18 cellular contexts compared by ENCODE assay signal in the genomic region with DNA sequence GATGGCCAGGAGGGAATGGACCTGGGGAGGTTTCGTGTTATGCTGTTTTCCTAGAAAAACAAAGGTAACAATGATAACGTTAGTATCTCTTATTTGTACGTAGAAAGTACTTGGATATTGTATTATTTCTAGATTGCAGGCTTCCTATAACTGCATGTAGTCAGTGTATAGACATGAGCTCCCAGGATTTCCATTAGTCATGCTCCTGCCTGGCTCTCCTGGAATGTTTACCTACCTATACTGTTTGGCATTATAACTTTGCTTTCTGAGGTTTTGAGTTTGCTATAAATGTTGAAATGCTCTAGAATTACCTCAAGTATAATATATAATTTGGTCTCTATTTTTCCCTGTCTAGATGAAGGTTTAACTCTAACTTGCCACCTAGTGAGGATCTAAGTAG.
DNase-seq lines count a peak whose midpoint lies in the region; ATAC-seq and TF ChIP-seq lines count a peak whose summit lies in the region.
"Had no signal": no experiment of that assay in that cellular context is flagged by ENCODE, and none has a peak within 500 bp of the region (broad histone marks: within the 10 kb centered on the region; RNA-seq: fewer than 3 reads in every experiment).

No MANE protein-coding gene starts in this region.

- peaks cover 0 to 16% (median 6%) of the 10 kb centered on the region in 5 experiments for H3K9me3 Mint-ChIP-seq in brain
- H3K9me3 Mint-ChIP-seq in naive thymus-derived CD4-positive, alpha-beta T cell: peaks cover 0 to 10% (median 0%) of the 10 kb centered on the region in 11 donors
- H3K9me3 Mint-ChIP-seq in natural killer cell treated with Interleukin-12 subunit alpha and Interleukin-12 subunit beta and Interleukin-15 and Interleukin-18, amount 100 ng/mL, for 72 hours: no peaks in the 10 kb centered on the region

- no peak overlapping the region for H4K91ac ChIP-seq in mesenchymal stem cell (ENCODE audit: low read length)

- no peak overlapping the region for H2AK5ac ChIP-seq in mesenchymal stem cell (ENCODE audit: low read length, severe bottlenecking)

- peaks cover 4% of the 10 kb centered on the region for H3K79me1 ChIP-seq in mesenchymal stem cell (replicated peaks; ENCODE audit: low read length, poor library complexity, severe bottlenecking)

- DNase-seq in ELR (ENCODE audit: low read depth) (peak; percentile 3), RWPE2 (ENCODE audit: low spot score) (no peak), mesenchymal stem cell (peak; percentile 25), NCI-H2227 (lab: John Stamatoyannopoulos, UW; ENCODE audit: unreplicated experiment) (no peak), T-helper 9 cell (no peak)
- no peak for DNase-seq in naive thymus-derived CD4-positive, alpha-beta T cell
- DNase-seq in natural killer cell treated with Interleukin-12 subunit alpha and Interleukin-12 subunit beta and Interleukin-15 and Interleukin-18, amount 100 ng/mL, for 72 hours (ENCODE audit: low spot score): no peak
- DNase-seq: DMS53, MV-4-11, NCI-H1436 treated with DMSO at 0.1 percent for 48 hours, NCI-H2081 treated with DMSO at 0.1 percent for 48 hours, NCI-H2227 treated with DMSO at 0.1 percent for 48 hours, NCI-H524 treated with DMSO at 0.1 percent for 48 hours had no signal

- no peak overlapping the region for H3K4me3 ChIP-seq in RWPE2 (ENCODE audit: severe bottlenecking)
- H3K4me3 ChIP-seq in mesenchymal stem cell (ENCODE audit: insufficient read depth in 1 of 2, low read depth in 1 of 2, low read length in 2 of 2): no peak overlapping the region
- no peak overlapping the region for H3K4me3 ChIP-seq in naive thymus-derived CD4-positive, alpha-beta T cell (ENCODE audit: low read length)
- H3K4me3 ChIP-seq: A549, GM12878 had no signal

- H3K36me3 Mint-ChIP-seq in brain: peaks cover 97% of the 10 kb centered on the region
- H3K36me3 Mint-ChIP-seq in naive thymus-derived CD4-positive, alpha-beta T cell: peaks cover 19 to 74% (median 52%) of the 10 kb centered on the region in 5 donors
- peaks cover 25% of the 10 kb centered on the region for H3K36me3 Mint-ChIP-seq in natural killer cell treated with Interleukin-12 subunit alpha and Interleukin-12 subunit beta and Interleukin-15 and Interleukin-18, amount 100 ng/mL, for 72 hours

- H3K4me2 ChIP-seq in mesenchymal stem cell (ENCODE audit: low read length, poor library complexity, severe bottlenecking): no peak overlapping the region
- H3K4me2 ChIP-seq: A549 had no signal

- H3K9me3 ChIP-seq in RWPE2 (ENCODE audit: severe bottlenecking): no peaks in the 10 kb centered on the region
- peaks cover 17% of the 10 kb centered on the region for H3K9me3 ChIP-seq in mesenchymal stem cell (ENCODE audit: control insufficient read depth, low read length)
- no peaks in the 10 kb centered on the region for H3K9me3 ChIP-seq in naive thymus-derived CD4-positive, alpha-beta T cell (ENCODE audit: control insufficient read depth in 2 of 3, low read length in 3 of 3)

- H3K23ac ChIP-seq in mesenchymal stem cell (ENCODE audit: low read length in 2 of 2): no peak overlapping the region

- 100% methylated on average over 3 of the region's 3 CpGs for WGBS in mesenchymal stem cell

- POLR2A ChIA-PET in naive thymus-derived CD4-positive, alpha-beta T cell (lab: Charles Lee): no interaction called here

- H4K8ac ChIP-seq in mesenchymal stem cell (ENCODE audit: low read length): no peak overlapping the region

- CTCF ChIA-PET in naive thymus-derived CD4-positive, alpha-beta T cell (lab: Charles Lee): no interaction called here

- H2BK120ac ChIP-seq in mesenchymal stem cell (ENCODE audit: low read depth, low read length): no peak overlapping the region

- no peak overlapping the region for H3K18ac ChIP-seq in mesenchymal stem cell (ENCODE audit: low read depth in 1 of 2, low read length in 2 of 2)

- H3K4me3 Mint-ChIP-seq in brain: no peak overlapping the region
- H3K4me3 Mint-ChIP-seq in naive thymus-derived CD4-positive, alpha-beta T cell: no peak overlapping the region
- H3K4me3 Mint-ChIP-seq in natural killer cell treated with Interleukin-12 subunit alpha and Interleukin-12 subunit beta and Interleukin-15 and Interleukin-18, amount 100 ng/mL, for 72 hours: no peak overlapping the region
- H3K4me3 Mint-ChIP-seq: CD14-positive monocyte had no signal

- no peak overlapping the region for H3K4ac ChIP-seq in mesenchymal stem cell (ENCODE audit: low read depth in 1 of 2, low read length in 2 of 2)

- H3K4me1 Mint-ChIP-seq in brain: peaks cover 15% of the 10 kb centered on the region
- H3K4me1 Mint-ChIP-seq in naive thymus-derived CD4-positive, alpha-beta T cell: peaks cover 5 to 27% (median 14%) of the 10 kb centered on the region in 7 donors
- H3K4me1 Mint-ChIP-seq in natural killer cell treated with Interleukin-12 subunit alpha and Interleukin-12 subunit beta and Interleukin-15 and Interleukin-18, amount 100 ng/mL, for 72 hours (ENCODE audit: low read depth in 2 of 2): peaks cover 0 to 6% of the 10 kb centered on the region in 2 donors
- H3K4me1 Mint-ChIP-seq: CD14-positive monocyte had no signal

- H3K27ac ChIP-seq in RWPE2 (ENCODE audit: poor library complexity, severe bottlenecking): no peak overlapping the region
- peak overlapping the region; percentile 54 for H3K27ac ChIP-seq in mesenchymal stem cell (ENCODE audit: low read length, poor library complexity, severe bottlenecking)
- no peak overlapping the region for H3K27ac ChIP-seq in naive thymus-derived CD4-positive, alpha-beta T cell (ENCODE audit: low read depth, low read length)
- H3K27ac ChIP-seq: A549, RWPE1 had no signal

- peaks cover 4% of the 10 kb centered on the region for H3K27me3 Mint-ChIP-seq in brain
- H3K27me3 Mint-ChIP-seq in naive thymus-derived CD4-positive, alpha-beta T cell: no peaks in the 10 kb centered on the region
- H3K27me3 Mint-ChIP-seq in natural killer cell treated with Interleukin-12 subunit alpha and Interleukin-12 subunit beta and Interleukin-15 and Interleukin-18, amount 100 ng/mL, for 72 hours: no peaks in the 10 kb centered on the region

- H3K27ac Mint-ChIP-seq in brain: peak overlapping the region in 3 of 5 experiments; percentile 6 to 88 (median 66)
- H3K27ac Mint-ChIP-seq in naive thymus-derived CD4-positive, alpha-beta T cell: no peak overlapping the region
- H3K27ac Mint-ChIP-seq in natural killer cell treated with Interleukin-12 subunit alpha and Interleukin-12 subunit beta and Interleukin-15 and Interleukin-18, amount 100 ng/mL, for 72 hours: no peak overlapping the region
- H3K27ac Mint-ChIP-seq: CD14-positive monocyte had no signal

- no peak overlapping the region for H2AFZ ChIP-seq in mesenchymal stem cell (ENCODE audit: low read depth, low read length)

- intact Hi-C loops in naive thymus-derived CD4-positive, alpha-beta T cell (cut with micrococcal nuclease): no loop called here

- H2BK5ac ChIP-seq in mesenchymal stem cell (ENCODE audit: low read depth, low read length, poor library complexity, severe bottlenecking): no peak overlapping the region

- H3K14ac ChIP-seq in mesenchymal stem cell (ENCODE audit: low read length in 2 of 2): no peak overlapping the region

- H3K27me3 ChIP-seq in RWPE2 (ENCODE audit: insufficient read depth, poor library complexity, severe bottlenecking): no peaks in the 10 kb centered on the region
- no peaks in the 10 kb centered on the region for H3K27me3 ChIP-seq in mesenchymal stem cell (ENCODE audit: control insufficient read depth in 1 of 2, insufficient read depth in 1 of 2, low read length in 2 of 2)
- H3K27me3 ChIP-seq in naive thymus-derived CD4-positive, alpha-beta T cell (ENCODE audit: control insufficient read depth in 2 of 2, insufficient read depth in 2 of 2, low read length in 2 of 2): no peaks in the 10 kb centered on the region

- no peaks in the 10 kb centered on the region for H3K4me1 ChIP-seq in RWPE2 (ENCODE audit: insufficient read depth, poor library complexity, severe bottlenecking)
- H3K4me1 ChIP-seq in mesenchymal stem cell (ENCODE audit: control insufficient read depth, insufficient read depth, low read depth, low read length): no peaks in the 10 kb centered on the region
- H3K4me1 ChIP-seq in naive thymus-derived CD4-positive, alpha-beta T cell (ENCODE audit: control insufficient read depth in 2 of 2, insufficient read depth in 2 of 2, low read length in 2 of 2): no peaks in the 10 kb centered on the region

- H2BK15ac ChIP-seq in mesenchymal stem cell (ENCODE audit: low read depth, poor library complexity, severe bottlenecking): no peak overlapping the region

- ATAC-seq in RWPE2 (ENCODE audit: low read depth): peak; percentile 46; the same call in 1 of the 3 replicates
- no peak for ATAC-seq in naive thymus-derived CD4-positive, alpha-beta T cell
- ATAC-seq in natural killer cell treated with Interleukin-12 subunit alpha and Interleukin-12 subunit beta and Interleukin-15 and Interleukin-18, amount 100 ng/mL, for 72 hours: no peak
- ATAC-seq: A549, GM12878 had no signal

- H2BK12ac ChIP-seq in mesenchymal stem cell (ENCODE audit: low read length in 2 of 2): no peak overlapping the region

- H3K36me3 ChIP-seq in RWPE2 (ENCODE audit: low read depth) (peaks cover 87% of the 10 kb centered on the region), mesenchymal stem cell (ENCODE audit: control insufficient read depth in 1 of 2, insufficient read depth in 2 of 2, low read depth in 1 of 2, low read length in 2 of 2) (peaks cover 9 to 72% of the 10 kb centered on the region in 2 experiments)
- H3K36me3 ChIP-seq in naive thymus-derived CD4-positive, alpha-beta T cell (ENCODE audit: control insufficient read depth in 2 of 3, insufficient read depth in 3 of 3, low read length in 3 of 3): peaks cover 16 to 53% (median 18%) of the 10 kb centered on the region in 3 experiments

- no peak overlapping the region for H3K9ac ChIP-seq in mesenchymal stem cell (ENCODE audit: low read length)

- TF ChIP-seq CTCF in RWPE2 (IDR thresholded peaks at IDR 0.05; ENCODE audit: poor library complexity, severe bottlenecking) (no peak), brain (conservative IDR thresholded peaks at IDR 0.05) (no peak)

Comparison
In these comparisons a context has a peak if more than half of its experiments do, and no peak if none do; other contexts are left out.
1. DNase-seq: peak in ELR (single experiment) and mesenchymal stem cell (single experiment); none in RWPE2 (single experiment), NCI-H2227 (single experiment), naive thymus-derived CD4-positive, alpha-beta T cell (0 of 9), natural killer cell treated with Interleukin-12 subunit alpha and Interleukin-12 subunit beta and Interleukin-15 and Interleukin-18, amount 100 ng/mL, for 72 hours (single experiment) and T-helper 9 cell (single experiment).
2. H3K27ac Mint-ChIP-seq: peak in brain (3 of 5); none in naive thymus-derived CD4-positive, alpha-beta T cell (0 of 9) and natural killer cell treated with Interleukin-12 subunit alpha and Interleukin-12 subunit beta and Interleukin-15 and Interleukin-18, amount 100 ng/mL, for 72 hours (0 of 2).